ENCODE assay signal across 2 cellular contexts in the genomic region with DNA sequence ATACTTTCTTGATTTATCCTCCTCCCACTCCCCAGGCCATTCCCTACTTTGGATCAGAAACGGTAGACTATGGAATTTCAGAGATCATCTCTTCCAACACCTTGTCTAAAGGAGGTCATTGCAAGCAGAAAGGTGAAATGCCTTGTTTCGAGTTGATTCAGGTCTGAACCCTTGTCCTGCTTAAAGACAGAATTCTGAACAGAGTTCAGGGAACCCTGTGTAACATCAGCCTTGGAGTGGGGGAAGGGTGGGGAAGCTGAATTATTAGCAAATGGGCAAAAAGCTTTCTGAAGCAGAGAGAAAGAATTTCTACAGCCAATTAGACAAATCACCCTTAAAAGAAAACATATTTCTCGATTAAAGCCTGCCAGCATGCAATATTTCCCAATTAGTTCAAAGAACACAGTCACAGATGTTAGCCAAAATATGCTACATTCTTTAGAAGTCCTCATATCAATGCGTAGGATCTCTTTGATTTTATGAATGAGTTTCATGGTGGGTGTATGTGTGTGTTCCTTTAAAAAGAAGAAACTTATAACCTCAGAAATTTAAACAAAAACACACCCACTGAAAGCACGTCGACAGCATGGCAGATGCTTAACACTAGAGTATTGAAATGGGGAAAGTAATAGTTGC.
A peak's percentile ranks its signal among the peaks of the same experiment; 100 is the strongest.
TF ChIP-seq lines count a peak whose summit lies in the region.

No MANE protein-coding gene starts in this region.

TF ChIP-seq in GM23338, 12 proteins besides CTCF, POLR2A, EP300 and RAD21:
- TF ChIP-seq, protein P1, sequence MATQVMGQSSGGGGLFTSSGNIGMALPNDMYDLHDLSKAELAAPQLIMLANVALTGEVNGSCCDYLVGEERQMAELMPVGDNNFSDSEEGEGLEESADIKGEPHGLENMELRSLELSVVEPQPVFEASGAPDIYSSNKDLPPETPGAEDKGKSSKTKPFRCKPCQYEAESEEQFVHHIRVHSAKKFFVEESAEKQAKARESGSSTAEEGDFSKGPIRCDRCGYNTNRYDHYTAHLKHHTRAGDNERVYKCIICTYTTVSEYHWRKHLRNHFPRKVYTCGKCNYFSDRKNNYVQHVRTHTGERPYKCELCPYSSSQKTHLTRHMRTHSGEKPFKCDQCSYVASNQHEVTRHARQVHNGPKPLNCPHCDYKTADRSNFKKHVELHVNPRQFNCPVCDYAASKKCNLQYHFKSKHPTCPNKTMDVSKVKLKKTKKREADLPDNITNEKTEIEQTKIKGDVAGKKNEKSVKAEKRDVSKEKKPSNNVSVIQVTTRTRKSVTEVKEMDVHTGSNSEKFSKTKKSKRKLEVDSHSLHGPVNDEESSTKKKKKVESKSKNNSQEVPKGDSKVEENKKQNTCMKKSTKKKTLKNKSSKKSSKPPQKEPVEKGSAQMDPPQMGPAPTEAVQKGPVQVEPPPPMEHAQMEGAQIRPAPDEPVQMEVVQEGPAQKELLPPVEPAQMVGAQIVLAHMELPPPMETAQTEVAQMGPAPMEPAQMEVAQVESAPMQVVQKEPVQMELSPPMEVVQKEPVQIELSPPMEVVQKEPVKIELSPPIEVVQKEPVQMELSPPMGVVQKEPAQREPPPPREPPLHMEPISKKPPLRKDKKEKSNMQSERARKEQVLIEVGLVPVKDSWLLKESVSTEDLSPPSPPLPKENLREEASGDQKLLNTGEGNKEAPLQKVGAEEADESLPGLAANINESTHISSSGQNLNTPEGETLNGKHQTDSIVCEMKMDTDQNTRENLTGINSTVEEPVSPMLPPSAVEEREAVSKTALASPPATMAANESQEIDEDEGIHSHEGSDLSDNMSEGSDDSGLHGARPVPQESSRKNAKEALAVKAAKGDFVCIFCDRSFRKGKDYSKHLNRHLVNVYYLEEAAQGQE (IDR thresholded peaks at IDR 0.05; ENCODE audit: unreplicated experiment) = no peak
- TF ChIP-seq STAT1 (IDR thresholded peaks at IDR 0.05; ENCODE audit: unreplicated experiment) (no peak), EZH2phosphoT487 (IDR thresholded peaks at IDR 0.05; ENCODE audit: unreplicated experiment) (no peak), JUNB (IDR thresholded peaks at IDR 0.05; ENCODE audit: unreplicated experiment) (no peak)

TF ChIP-seq in SK-N-SH treated with all-trans-retinoic acid at 6 μM for 48 hours, 23 proteins besides CTCF, POLR2A, EP300 and RAD21 (continued from another document):
- TF ChIP-seq BACH2 (CRISPR knock-in tag; IDR thresholded peaks at IDR 0.05; ENCODE audit: borderline replicate concordance) = no peak
- no peak for TF ChIP-seq ZNF8 (CRISPR knock-in tag; IDR thresholded peaks at IDR 0.05)
- peak; percentile 35; the same call in 1 of the 2 replicates for TF ChIP-seq ISL1 (CRISPR knock-in tag; IDR thresholded peaks at IDR 0.05)
- TF ChIP-seq ZFP30 (CRISPR knock-in tag; IDR thresholded peaks at IDR 0.05) = no peak
